ENCODE assay signal across 9 cellular contexts in genomic region chr20:36861875-36862801, GRCh38. TPM values are rescaled to one million over a fixed set of nuclear protein-coding genes. Genes with fewer than 3 reads are reported as not detected.
DNase-seq lines count a peak whose midpoint lies in the region; ATAC-seq, FAIRE-seq and TF ChIP-seq lines count a peak whose summit lies in the region.
"Had no signal": no experiment of that assay in that cellular context is flagged by ENCODE, and none has a peak within 500 bp of the region (broad histone marks: within the 10 kb centered on the region; RNA-seq: fewer than 3 reads in every experiment).

No MANE protein-coding gene starts in this region.

- peak in 1 of 2 experiments; percentile 54; a peak in 2 of 3 replicates for TF ChIP-seq POLR2A in H1 (IDR thresholded peaks at IDR 0.05; ENCODE audit: control extremely low read depth in 1 of 2, low read depth in 2 of 2, low read length in 2 of 2)
- no peak for TF ChIP-seq POLR2A in testis (IDR thresholded peaks at IDR 0.05)

- H3K4me3 ChIP-seq in H1 (ENCODE audit: extremely low read depth in 1 of 4, insufficient read depth in 2 of 4, low read depth in 3 of 4, low read length in 4 of 4) (peak overlapping the region; percentile 44 to 70 (median 50)), testis (peak overlapping the region; percentile 71 to 78)

- H3K9me3 ChIP-seq in H1 (ENCODE audit: insufficient read depth in 2 of 2, low read depth in 1 of 2, low read length in 1 of 2): no peaks in the 10 kb centered on the region
- H3K9me3 ChIP-seq in testis: no peaks in the 10 kb centered on the region

- H3K4me1 Mint-ChIP-seq in CD14-positive monocyte: peaks cover 67% of the 10 kb centered on the region

- peaks cover 0 to 37% of the 10 kb centered on the region in 2 experiments; a peak in 2 of 4 replicates for H3K79me2 ChIP-seq in H1 (ENCODE audit: control insufficient read depth in 1 of 2, insufficient read depth in 2 of 2, low read length in 2 of 2)

- POLR2A ChIA-PET in H1 (lab: Charles Lee; ENCODE audit: partially characterized antibody): interaction anchor here (0.6 to 5.8 kb wide), 10 partner anchors 8 to 390 kb away, joined by 3 to 41 read pairs (median 4); partner anchors contain the start of gene DSN1

- H3K56ac ChIP-seq in H1 (replicated peaks; ENCODE audit: insufficient read length, low read depth, low read length): no peak overlapping the region

- intact Hi-C loops in CD14-positive monocyte (cut with micrococcal nuclease): loop anchor here (2.0 to 10.0 kb wide), 4 partner anchors 25 to 247 kb away; partner anchors contain the start of gene DSN1 (in 1 of the 2)
- intact Hi-C loops in testis (cut with DNase I; ENCODE audit: low total_unique reads): no loop called here

- in situ Hi-C loops in SK-MEL-5 (cut with HindIII; ENCODE audit: low pct_unique_long_range_greater_than_20kb, low sequenced_read_pairs): no loop called here

- TF ChIP-seq CTCF in CD14-positive monocyte (IDR thresholded peaks at IDR 0.05) (no peak), H1 (IDR thresholded peaks at IDR 0.05; ENCODE audit: control extremely low read depth in 1 of 3, insufficient read depth in 1 of 3, low read depth in 1 of 3, low read length in 3 of 3) (no peak), testis (IDR thresholded peaks at IDR 0.05) (no peak)

- H3K9ac ChIP-seq in H1 (replicated peaks in 1 of 4; ENCODE audit: extremely low read depth in 1 of 4, low read depth in 3 of 4, low read length in 3 of 4): peak overlapping the region; percentile 34 to 91 (median 52); a peak in 6 of 7 replicates

- no peak overlapping the region for H4K91ac ChIP-seq in H1 (replicated peaks; ENCODE audit: insufficient read length, low read length)

- H3K27me3 Mint-ChIP-seq in CD14-positive monocyte (ENCODE audit: low read depth in 3 of 3): peaks cover 17 to 30% (median 24%) of the 10 kb centered on the region in 3 donors

- peaks cover 0 to 2% (median 0%) of the 10 kb centered on the region in 7 donors for H3K9me3 Mint-ChIP-seq in CD14-positive monocyte

- H2BK12ac ChIP-seq in H1 (ENCODE audit: low read depth, low read length): no peak overlapping the region

- FAIRE-seq in H1 (lab: Jason Lieb, UNC): no peak

- no peak overlapping the region for H2AK5ac ChIP-seq in H1 (ENCODE audit: low read depth, low read length)

- no peak overlapping the region for H3K23ac ChIP-seq in H1 (ENCODE audit: insufficient read length)

- H3K27ac ChIP-seq in H1 (ENCODE audit: low read depth, low read length) (no peak overlapping the region), testis (peak overlapping the region; percentile 90 to 92)

- H2BK5ac ChIP-seq in H1 (ENCODE audit: low read depth, low read length): no peak overlapping the region

- CTCF ChIA-PET in H1 (lab: Charles Lee; ENCODE audit: partially characterized antibody): interaction anchor here (0.6 to 5.9 kb wide), 14 partner anchors 15 to 250 kb away, joined by 3 to 41 read pairs (median 6); partner anchors contain the start of gene DSN1

- H3K4me1 ChIP-seq in H1 (replicated peaks in 1 of 4; ENCODE audit: control insufficient read depth in 3 of 4, insufficient read depth in 4 of 4, low read length in 3 of 4): peaks cover 3 to 23% (median 17%) of the 10 kb centered on the region in 4 experiments
- peaks cover 73% of the 10 kb centered on the region for H3K4me1 ChIP-seq in testis

- peaks cover 15% of the 10 kb centered on the region; the same call in 1 of the 2 replicates for H3K23me2 ChIP-seq in H1 (ENCODE audit: low read depth, low read length)

- peaks cover 12 to 21% of the 10 kb centered on the region in 2 donors for H3K36me3 Mint-ChIP-seq in CD14-positive monocyte

- H4K8ac ChIP-seq in H1 (ENCODE audit: extremely low read depth, insufficient read depth, low read length): no peak overlapping the region; the same call in none of the 2 replicates

- peaks cover 20% of the 10 kb centered on the region in 2 experiments for H4K20me1 ChIP-seq in H1 (replicated peaks in 1 of 2; ENCODE audit: control insufficient read depth in 1 of 2, insufficient read depth in 2 of 2, low read length in 2 of 2)

- no peak for TF ChIP-seq RAD21 in H1 (IDR thresholded peaks at IDR 0.05 in 1 of 2, conservative IDR thresholded peaks at IDR 0.05 in 1 of 2; ENCODE audit: low read depth in 2 of 2, low read length in 2 of 2)

- ATAC-seq in GM21737 (IDR thresholded peaks at IDR 0.05; ENCODE audit: unreplicated experiment): no peak
- no peak for ATAC-seq in GM18519 (IDR thresholded peaks at IDR 0.05; ENCODE audit: low FRiP score, unreplicated experiment)

- H3K4ac ChIP-seq in H1 (replicated peaks; ENCODE audit: insufficient read length, low read depth, low read length): no peak overlapping the region

- no peak overlapping the region for H2BK15ac ChIP-seq in H1 (ENCODE audit: low read length)

- H3K36me3 ChIP-seq in H1 (ENCODE audit: control insufficient read depth in 2 of 4, insufficient read depth in 4 of 4, low read length in 3 of 4): 0 out of 8 replicates have a peak, but pooled peaks cover 0 to 2% (median 0%) of the 10 kb centered on the region in 4 experiments
- H3K36me3 ChIP-seq in testis (ENCODE audit: low read depth, missing control alignments): no peaks in the 10 kb centered on the region

- 13% methylated on average over 41 of the region's 45 CpGs; no CpG with 5 or more reads in 1 of the 2 experiments for WGBS in H1 (ENCODE audit: extremely low coverage in 1 of 2, insufficient coverage in 1 of 2, insufficient read length in 1 of 2, insufficient replicate concordance in 2 of 2, low coverage in 1 of 2, low lambda C conversion rate in 2 of 2, missing lambda C conversion rate in 1 of 2), 2 experiments
- 1 to 6% methylated on average over 26 to 34 of the region's 45 CpGs for WGBS in testis, 2 donors

- no peak for TF ChIP-seq EP300 in H1 (IDR thresholded peaks at IDR 0.05; ENCODE audit: borderline replicate concordance in 1 of 2, low read depth in 2 of 2, low read length in 2 of 2)

- peak overlapping the region; percentile 76 to 85 for H3K4me3 Mint-ChIP-seq in CD14-positive monocyte

- peak overlapping the region; percentile 70 to 85 for H3K4me2 ChIP-seq in H1 (ENCODE audit: insufficient read depth in 1 of 2, low read depth in 2 of 2, low read length in 2 of 2)

- no peak overlapping the region for H4K5ac ChIP-seq in H1 (ENCODE audit: insufficient read length, low read depth, low read length)

- H2BK120ac ChIP-seq in H1 (replicated peaks; ENCODE audit: low read depth, low read length): no peak overlapping the region

- no peak overlapping the region for H2BK20ac ChIP-seq in H1 (ENCODE audit: low read length)

- no peak overlapping the region for H2AFZ ChIP-seq in H1 (ENCODE audit: low read length)

- peaks cover 22% of the 10 kb centered on the region for H3K79me1 ChIP-seq in H1 (ENCODE audit: low read depth, low read length)

- DNase-seq in CD14-positive monocyte (ENCODE audit: low spot score): no peak
- peak; percentile 73 for DNase-seq in HT-29 (ENCODE audit: low spot score)
- peak; percentile 85 for DNase-seq in SK-MEL-5 (ENCODE audit: low read depth, low spot score)
- DNase-seq in H1 (ENCODE audit: low read depth in 1 of 2, low spot score in 2 of 2): peak in 1 of 2 experiments; percentile 61
- peak; percentile 69 to 73 for DNase-seq in lung microvascular endothelial cell (ENCODE audit: low read depth in 2 of 2)
- peak; percentile 96 for DNase-seq in testis

- H3K27ac Mint-ChIP-seq in CD14-positive monocyte: peak overlapping the region in 5 of 7 donors; percentile 4 to 72 (median 59)

- no peak overlapping the region for H3K14ac ChIP-seq in H1 (ENCODE audit: insufficient read length)

- peaks cover 0 to 10% (median 6%) of the 10 kb centered on the region in 4 experiments; a peak in 4 of 7 replicates for H3K27me3 ChIP-seq in H1 (replicated peaks in 1 of 4; ENCODE audit: control insufficient read depth in 3 of 4, extremely low read depth in 1 of 4, insufficient read depth in 3 of 4, low read length in 3 of 4)
- H3K27me3 ChIP-seq in testis: no peaks in the 10 kb centered on the region

- H3K18ac ChIP-seq in H1 (ENCODE audit: extremely low read depth, low read length): peak overlapping the region; percentile 3; the same call in 1 of the 2 replicates

TF ChIP-seq in H1, 55 proteins besides CTCF, POLR2A, EP300 and RAD21:
- TF ChIP-seq ASH2L (IDR thresholded peaks at IDR 0.05; ENCODE audit: low read length) (peak; percentile 42), NRF1 (IDR thresholded peaks at IDR 0.05; ENCODE audit: low read depth, low read length) (no peak)

RNA-seq across cellular contexts. Expression of gene TLDC2, which starts 13.8 kb away (rescaled TPM):
- polyA plus RNA-seq in CD14-positive monocyte: not detected
- total RNA-seq in HT-29 (2014; rRNA removed; shearing (Covaris generic)): 0.25 and 0.89 TPM in 2 replicates
- not detected in 2 replicates for total RNA-seq in SK-MEL-5 (2014; rRNA removed; shearing (Covaris generic))
- polyA plus RNA-seq in SK-MEL-5 (2015; cell fraction: cytosol; rRNA removed): not detected in 2 replicates
- polyA plus RNA-seq in SK-MEL-5 (2015; cell fraction: nucleus; rRNA removed): not detected in 2 replicates
- total RNA-seq in H1 (2021; fragmentation: NEBNext Ultra II Directional; extraction: Animal tissue kit (Norgen Biotek cat#: 25700)): 0.23 and 0.34 TPM in 2 replicates
- 0.20 and 0.29 TPM in 2 replicates for polyA plus RNA-seq in H1 (2011; rRNA removed)
- 0.25 TPM for polyA plus RNA-seq in H1 (2011; cell fraction: cytosol; rRNA removed)
- polyA plus RNA-seq in H1 (2011; cell fraction: nucleus; rRNA removed): 0.17 TPM
- 0.42 to 0.85 TPM (median 0.63 TPM) in 4 replicates for polyA plus RNA-seq in H1 (2012, experiment 1 of 2)
- 0.37 TPM for polyA plus RNA-seq in H1 (2012, experiment 2 of 2)
- polyA plus RNA-seq in H1 (2013, experiment 1 of 2): 0.06 TPM
- 0.13 TPM for polyA plus RNA-seq in H1 (2013, experiment 2 of 2)
- 0.20 TPM in 1 of 2 replicates, not detected in the other for polyA minus RNA-seq in H1 (2011; rRNA and poly(A)+ RNA removed)
- not detected for polyA minus RNA-seq in H1 (2011; cell fraction: cytosol; rRNA and poly(A)+ RNA removed)
- polyA minus RNA-seq in H1 (2011; cell fraction: nucleus; rRNA and poly(A)+ RNA removed): 0.60 TPM
- total RNA-seq in lung microvascular endothelial cell: under 0.01 TPM in 1 of 2 replicates, not detected in the other
- 1 to 10 TPM; 2.8 to 3.4 TPM for total RNA-seq in testis
- polyA plus RNA-seq in testis (ENCODE audit: insufficient read depth, low read depth, low replicate concordance): 2.9 TPM
- total RNA-seq: T-helper 1 cell treated with Interleukin-12 subunit alpha and Interleukin-12 subunit beta and Interleukin-4 antibody, amounts not matched to agents 30 ng/mL and 1 ng/mL, for 36 hours had no signal
